ENCODE assay signal across 16 cellular contexts in genomic region chr2:208571764-208572131, GRCh38.
DNase-seq lines count a peak whose midpoint lies in the region; ATAC-seq and TF ChIP-seq lines count a peak whose summit lies in the region.
"Had no signal": no experiment of that assay in that cellular context is flagged by ENCODE, and none has a peak within 500 bp of the region (broad histone marks: within the 10 kb centered on the region; RNA-seq: fewer than 3 reads in every experiment).

No MANE protein-coding gene starts in this region.

- no peaks in the 10 kb centered on the region for H3K9me3 ChIP-seq in breast epithelium
- H3K9me3 ChIP-seq in smooth muscle cell (replicated peaks; ENCODE audit: low read depth), result no peaks in the 10 kb centered on the region

- no peaks in the 10 kb centered on the region for H3K79me2 ChIP-seq in smooth muscle cell (ENCODE audit: low read depth)

- no peak overlapping the region for H3K4me2 ChIP-seq in smooth muscle cell
- H3K4me2 ChIP-seq: BLaER1 treated with 17β-estradiol and CSF1 and Interleukin-3, amounts not matched to agents 10 nM and 100 nM had no signal

- H4K20me1 ChIP-seq in smooth muscle cell (ENCODE audit: low read depth), result no peaks in the 10 kb centered on the region
- H4K20me1 ChIP-seq: BLaER1 treated with 17β-estradiol and CSF1 and Interleukin-3, amounts not matched to agents 10 nM and 100 nM had no signal

- POLR2A ChIA-PET in MCF 10A (lab: Yijun Ruan, JAX), result no interaction called here

- in situ Hi-C loops in brain microvascular endothelial cell (cut with HindIII; ENCODE audit: low pct_ligation_motif_present, low sequenced_read_pairs), result no loop called here

- H3K36me3 ChIP-seq in breast epithelium (no peaks in the 10 kb centered on the region), smooth muscle cell (ENCODE audit: low read depth) (no peaks in the 10 kb centered on the region), brain microvascular endothelial cell (replicated peaks) (no peaks in the 10 kb centered on the region)
- H3K36me3 ChIP-seq: BLaER1 treated with 17β-estradiol and CSF1 and Interleukin-3, amounts not matched to agents 10 nM and 100 nM had no signal

- no peaks in the 10 kb centered on the region for H3F3A ChIP-seq in smooth muscle cell (ENCODE audit: low read depth)

- H3K9ac ChIP-seq in smooth muscle cell (ENCODE audit: low read depth), result no peak overlapping the region
- H3K9ac ChIP-seq: BLaER1 treated with 17β-estradiol and CSF1 and Interleukin-3, amounts not matched to agents 10 nM and 100 nM; GM23248 had no signal

- no peaks in the 10 kb centered on the region for H3K27me3 ChIP-seq in breast epithelium
- H3K27me3 ChIP-seq in smooth muscle cell (ENCODE audit: low read depth), result no peaks in the 10 kb centered on the region
- no peaks in the 10 kb centered on the region for H3K27me3 ChIP-seq in brain microvascular endothelial cell (replicated peaks)
- H3K27me3 ChIP-seq: BLaER1 treated with 17β-estradiol and CSF1 and Interleukin-3, amounts not matched to agents 10 nM and 100 nM had no signal

- H3K36me3 Mint-ChIP-seq in MCF 10A (ENCODE audit: insufficient read depth, unreplicated experiment), result peaks cover 6% of the 10 kb centered on the region
- H3K36me3 Mint-ChIP-seq in activated naive CD8-positive, alpha-beta T cell treated with anti-CD3 and anti-CD28 coated beads, Interleukin-2, amount 50 U/mL, for 24 hours (ENCODE audit: low read depth), result no peaks in the 10 kb centered on the region

- no peak overlapping the region for H3K27ac Mint-ChIP-seq in MCF 10A (ENCODE audit: low read depth, unreplicated experiment)
- no peak overlapping the region for H3K27ac Mint-ChIP-seq in activated naive CD8-positive, alpha-beta T cell treated with anti-CD3 and anti-CD28 coated beads, Interleukin-2, amount 50 U/mL, for 24 hours
- H3K27ac Mint-ChIP-seq: CD4-positive, alpha-beta T cell had no signal

- intact Hi-C loops in MCF 10A (cut with micrococcal nuclease) (no loop called here), breast epithelium (cut with DNase I; ENCODE audit: low total_unique reads) (no loop called here)

- no peak for TF ChIP-seq POLR2A in breast epithelium (IDR thresholded peaks at IDR 0.05)

- H3K27ac ChIP-seq in breast epithelium (no peak overlapping the region), VCaP (no peak overlapping the region), smooth muscle cell (ENCODE audit: low read depth) (no peak overlapping the region), brain microvascular endothelial cell (no peak overlapping the region)
- H3K27ac ChIP-seq: BLaER1 treated with 17β-estradiol and CSF1 and Interleukin-3, amounts not matched to agents 10 nM and 100 nM; GM23248; HL-60 had no signal

- H3K4me1 ChIP-seq in breast epithelium (no peaks in the 10 kb centered on the region), smooth muscle cell (ENCODE audit: low read depth) (no peaks in the 10 kb centered on the region)
- H3K4me1 ChIP-seq: BLaER1 treated with 17β-estradiol and CSF1 and Interleukin-3, amounts not matched to agents 10 nM and 100 nM had no signal

- no peaks in the 10 kb centered on the region for H3K9me3 Mint-ChIP-seq in MCF 10A (ENCODE audit: unreplicated experiment)
- peaks cover 2% of the 10 kb centered on the region for H3K9me3 Mint-ChIP-seq in activated naive CD8-positive, alpha-beta T cell treated with anti-CD3 and anti-CD28 coated beads, Interleukin-2, amount 50 U/mL, for 24 hours

- peaks cover 12% of the 10 kb centered on the region for H3K4me1 Mint-ChIP-seq in MCF 10A (ENCODE audit: insufficient read depth, unreplicated experiment)
- H3K4me1 Mint-ChIP-seq in activated naive CD8-positive, alpha-beta T cell treated with anti-CD3 and anti-CD28 coated beads, Interleukin-2, amount 50 U/mL, for 24 hours, result no peaks in the 10 kb centered on the region

- no TSS peak for BruUV-seq in MCF 10A (replicated peaks; lab: Mats Ljungman, UMichigan)

- DNase-seq in MCF 10A (ENCODE audit: unreplicated experiment) (no peak), breast epithelium (ENCODE audit: low spot score in 2 of 2) (no peak), OCI-M2 (lab: John Stamatoyannopoulos, UW; ENCODE audit: unreplicated experiment) (peak; percentile 24), smooth muscle cell (lab: John Stamatoyannopoulos, UW; ENCODE audit: unreplicated experiment) (no peak), brain microvascular endothelial cell (no peak)
- no peak for DNase-seq in activated naive CD8-positive, alpha-beta T cell treated with anti-CD3 and anti-CD28 coated beads, Interleukin-2, amount 50 U/mL, for 24 hours
- DNase-seq in activated CD4-positive, CD25-positive, alpha-beta regulatory T cell (lab: John Stamatoyannopoulos, UW), result no peak
- DNase-seq: 8988T; CD4-positive, alpha-beta T cell; DMS153; DMS79 treated with DMSO at 0.1 percent for 48 hours; EL; GM23248 had no signal

- no peak for TF ChIP-seq CTCF in MCF 10A (IDR thresholded peaks at IDR 0.05; ENCODE audit: unreplicated experiment)
- TF ChIP-seq CTCF in breast epithelium (IDR thresholded peaks at IDR 0.05), result no peak
- TF ChIP-seq CTCF in VCaP (conservative IDR thresholded peaks at IDR 0.05), result 0 out of 2 replicates have a peak, but pooled peaks have one; percentile 6
- no peak for TF ChIP-seq CTCF in smooth muscle cell (IDR thresholded peaks at IDR 0.05; ENCODE audit: borderline replicate concordance, insufficient read depth, poor library complexity, severe bottlenecking)
- TF ChIP-seq CTCF in brain microvascular endothelial cell (IDR thresholded peaks at IDR 0.05; ENCODE audit: low read depth, low read length, missing control alignments), result no peak

- no peak for ATAC-seq in activated naive CD8-positive, alpha-beta T cell treated with anti-CD3 and anti-CD28 coated beads, Interleukin-2, amount 50 U/mL, for 24 hours

- peak overlapping the region; percentile 22 for H3K4me3 Mint-ChIP-seq in MCF 10A (ENCODE audit: unreplicated experiment)
- no peak overlapping the region for H3K4me3 Mint-ChIP-seq in activated naive CD8-positive, alpha-beta T cell treated with anti-CD3 and anti-CD28 coated beads, Interleukin-2, amount 50 U/mL, for 24 hours
- H3K4me3 Mint-ChIP-seq: CD4-positive, alpha-beta T cell had no signal

- CTCF ChIA-PET in MCF 10A (lab: Yijun Ruan, JAX), result no interaction called here

- peaks cover 15% of the 10 kb centered on the region for H3K27me3 Mint-ChIP-seq in MCF 10A (ENCODE audit: insufficient read depth, unreplicated experiment)
- no peaks in the 10 kb centered on the region for H3K27me3 Mint-ChIP-seq in activated naive CD8-positive, alpha-beta T cell treated with anti-CD3 and anti-CD28 coated beads, Interleukin-2, amount 50 U/mL, for 24 hours
- H3K27me3 Mint-ChIP-seq: CD4-positive, alpha-beta T cell had no signal

- H3K4me3 ChIP-seq in breast epithelium (no peak overlapping the region), smooth muscle cell (no peak overlapping the region), brain microvascular endothelial cell (ENCODE audit: low read depth, low read length) (no peak overlapping the region)
- H3K4me3 ChIP-seq: BLaER1 treated with 17β-estradiol and CSF1 and Interleukin-3, amounts not matched to agents 10 nM and 100 nM; GM23248 had no signal

- peak overlapping the region; percentile 95 for H2AFZ ChIP-seq in smooth muscle cell (ENCODE audit: low read depth)
- H2AFZ ChIP-seq: GM23248 had no signal
